Comparison of ENCODE assay signal across 8 cellular contexts in the genomic region with DNA sequence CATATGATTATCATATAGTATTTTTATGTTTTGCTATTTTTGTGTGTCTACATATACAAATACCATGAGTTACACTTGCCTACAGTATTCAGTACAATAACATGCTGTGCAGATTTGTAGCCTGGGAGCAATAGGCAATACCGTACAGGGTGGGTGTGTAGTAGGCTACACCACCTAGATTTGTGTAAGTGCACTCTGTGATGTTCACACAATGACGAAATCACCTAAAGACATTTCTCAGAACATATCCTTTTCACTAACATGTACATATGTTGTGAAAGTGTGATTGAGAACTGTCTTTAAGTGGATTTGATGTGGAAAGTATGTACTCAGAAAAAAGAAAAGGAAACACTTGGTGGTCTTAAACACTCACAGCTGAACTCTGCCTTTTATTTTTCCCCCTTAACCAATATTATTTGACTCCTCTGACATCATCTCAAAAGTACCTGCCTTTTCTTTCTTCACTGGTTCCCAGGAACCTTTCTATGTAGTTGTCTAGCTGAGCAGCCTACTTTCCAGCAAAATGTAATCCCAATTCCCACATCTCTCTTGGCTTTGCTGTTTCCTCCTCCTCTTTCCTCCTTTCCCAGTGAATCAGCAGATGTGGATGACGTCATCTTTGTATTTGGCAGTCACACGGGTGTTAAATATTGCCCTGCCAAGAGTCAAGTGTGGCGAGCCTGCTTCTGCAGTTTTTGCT. TPM values are rescaled to one million over a fixed set of nuclear protein-coding genes. Genes with fewer than 3 reads are reported as not detected.
DNase-seq lines count a peak whose midpoint lies in the region; ATAC-seq, FAIRE-seq and TF ChIP-seq lines count a peak whose summit lies in the region.

No MANE protein-coding gene starts in this region.

- no peak for TF ChIP-seq POLR2A in tibial nerve (IDR thresholded peaks at IDR 0.05)

- no peak for TF ChIP-seq CTCF in astrocyte of the spinal cord (IDR thresholded peaks at IDR 0.05; ENCODE audit: low read depth, low read length)
- TF ChIP-seq CTCF in tibial nerve (IDR thresholded peaks at IDR 0.05) = no peak
- TF ChIP-seq CTCF in coronary artery (IDR thresholded peaks at IDR 0.05) = no peak

- peak in 1 of 2 donors; percentile 64 for TF ChIP-seq EP300 in tibial nerve (IDR thresholded peaks at IDR 0.05)

- WGBS in tibial nerve, 2 donors = 27% methylated on average over 5 of the region's 5 CpGs

- H3K36me3 ChIP-seq in tibial nerve = no peaks in the 10 kb centered on the region

- H3K4me1 ChIP-seq in tibial nerve = peaks cover 0 to 10% (median 0%) of the 10 kb centered on the region in 4 donors

- H3K9me3 ChIP-seq in tibial nerve = no peaks in the 10 kb centered on the region

- H3K4me3 ChIP-seq in astrocyte of the spinal cord (ENCODE audit: low read depth, low read length) = no peak overlapping the region
- H3K4me3 ChIP-seq in tibial nerve = no peak overlapping the region
- no peak overlapping the region for H3K4me3 ChIP-seq in coronary artery

- in situ Hi-C loops in astrocyte of the spinal cord (cut with HindIII; ENCODE audit: low sequenced_read_pairs) = no loop called here

- peak; percentile 90 for DNase-seq in AG08395 (ENCODE audit: low spot score)
- peak; percentile 31 for DNase-seq in NCI-H1105 (lab: John Stamatoyannopoulos, UW)
- peak; percentile 95 for DNase-seq in astrocyte of the spinal cord (ENCODE audit: low read depth, low spot score)
- peak; percentile 18 to 72 for DNase-seq in tibial nerve (ENCODE audit: low spot score in 2 of 2)
- no peak for DNase-seq in coronary artery (ENCODE audit: low spot score)

- peak; percentile 83 for FAIRE-seq in islet of Langerhans (lab: Jason Lieb, UNC)

- no peaks in the 10 kb centered on the region for H3K27me3 ChIP-seq in tibial nerve

- ATAC-seq in HG02981 (IDR thresholded peaks at IDR 0.05; ENCODE audit: unreplicated experiment) (no peak), HG03378 (IDR thresholded peaks at IDR 0.05; ENCODE audit: unreplicated experiment) (no peak)

- H3K27ac ChIP-seq in tibial nerve = peak overlapping the region in 1 of 4 donors; percentile 11
- H3K27ac ChIP-seq in coronary artery = peak overlapping the region in 1 of 2 donors; percentile 61

RNA-seq across cellular contexts. Expression of gene OSBPL6, which starts 47.7 kb away (rescaled TPM):
- 1 to 10 TPM in 3 of 4 donors, under 1 TPM in 1; 0.66 to 3.1 (median 1.6) TPM for total RNA-seq in tibial nerve
